ENCODE assay signal across 1 cellular context in the genomic region with DNA sequence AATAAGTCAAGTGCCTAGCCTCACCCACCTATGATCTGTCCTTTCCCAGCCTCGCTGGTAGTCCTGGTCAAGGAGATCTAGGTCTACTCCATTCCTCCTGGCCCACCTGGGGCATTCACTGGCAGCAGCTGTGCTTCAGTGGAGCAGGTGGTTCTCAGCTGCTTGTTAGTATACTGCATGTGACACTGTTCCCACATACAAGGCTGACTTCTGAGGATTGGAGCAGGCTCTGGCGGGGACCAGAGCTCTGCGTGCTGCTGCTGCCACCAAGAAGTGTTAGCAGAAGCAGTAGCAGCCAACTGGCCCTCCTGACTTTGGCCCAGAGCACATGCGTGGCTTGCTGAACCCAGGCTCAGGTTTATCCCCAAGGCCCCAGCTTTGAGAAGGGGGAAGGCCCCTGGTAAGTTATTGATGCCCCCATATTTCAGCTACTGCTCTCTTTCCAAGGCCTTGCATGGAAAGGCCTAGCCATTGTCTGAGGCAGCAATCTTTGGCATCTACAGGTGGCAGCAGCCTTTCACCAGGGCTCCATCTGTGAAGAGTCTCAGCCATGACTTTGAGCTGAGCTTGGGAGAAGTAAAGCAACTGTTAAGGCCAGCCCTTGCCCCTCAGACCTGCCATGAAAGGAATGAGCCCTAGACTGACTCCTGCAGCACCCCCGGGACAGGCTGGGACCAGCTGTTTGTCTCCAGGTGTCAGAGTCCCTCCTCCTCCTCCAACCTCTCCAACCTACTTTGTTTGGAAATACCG.
A peak's percentile ranks its signal among the peaks of the same experiment; 100 is the strongest.
TF ChIP-seq lines count a peak whose summit lies in the region.

No MANE protein-coding gene starts in this region.

TF ChIP-seq in K562, 482 proteins besides CTCF, POLR2A, EP300 and RAD21:
- TF ChIP-seq FOXJ2 (tag; IDR thresholded peaks at IDR 0.05) (no peak), POLR2AphosphoS5 (IDR thresholded peaks at IDR 0.05; ENCODE audit: control insufficient read depth, insufficient read depth, low read depth, low read length) (peak; percentile 37; the same call in 1 of the 2 replicates), POLR2AphosphoS2 (IDR thresholded peaks at IDR 0.05; ENCODE audit: low read length) (peak; percentile 40; the same call in 1 of the 2 replicates), HNRNPL (IDR thresholded peaks at IDR 0.05; ENCODE audit: low read depth, low read length) (no peak), SOX6 (IDR thresholded peaks at IDR 0.05) (no peak), JUND (IDR thresholded peaks at IDR 0.05; ENCODE audit: borderline replicate concordance, low read depth, low read length) (no peak), JUND (tag; IDR thresholded peaks at IDR 0.05; ENCODE audit: borderline replicate concordance, low read depth, low read length) (no peak)
- TF ChIP-seq, protein P1, sequence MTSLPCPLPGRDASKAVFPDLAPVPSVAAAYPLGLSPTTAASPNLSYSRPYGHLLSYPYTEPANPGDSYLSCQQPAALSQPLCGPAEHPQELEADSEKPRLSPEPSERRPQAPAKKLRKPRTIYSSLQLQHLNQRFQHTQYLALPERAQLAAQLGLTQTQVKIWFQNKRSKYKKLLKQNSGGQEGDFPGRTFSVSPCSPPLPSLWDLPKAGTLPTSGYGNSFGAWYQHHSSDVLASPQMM (CRISPR knock-in tag; IDR thresholded peaks at IDR 0.05), result no peak
